9 cellular contexts compared by ENCODE assay signal in the genomic region with DNA sequence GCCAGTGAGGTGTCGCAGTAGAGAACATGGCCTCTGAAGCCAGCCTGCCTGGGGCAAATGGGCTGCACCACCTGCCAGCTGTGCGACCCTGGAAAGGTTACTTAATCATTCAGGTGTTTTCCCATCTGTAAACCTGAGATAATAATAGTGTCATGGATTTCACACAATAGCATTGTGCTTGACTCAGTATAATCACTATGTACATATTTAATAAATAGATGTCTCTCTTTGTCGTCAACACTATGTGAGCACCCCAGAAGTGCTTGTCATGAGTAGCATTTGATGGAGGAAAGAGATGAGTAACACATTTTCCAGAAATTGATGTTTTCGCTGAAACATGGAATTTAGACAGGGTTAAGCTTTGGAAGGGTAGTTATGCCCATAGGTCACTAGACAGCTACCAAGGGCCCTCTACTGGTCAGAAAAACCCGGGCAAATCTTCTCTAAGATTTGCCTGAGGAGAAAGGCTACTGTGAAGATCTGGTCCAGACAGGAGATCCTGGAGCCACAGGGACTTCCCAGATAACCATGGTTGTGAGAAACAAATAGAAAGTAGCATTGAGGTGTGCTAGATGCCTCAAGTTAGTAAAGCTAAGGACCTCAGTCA. TPM values are rescaled to one million over a fixed set of nuclear protein-coding genes. Genes with fewer than 3 reads are reported as not detected.
DNase-seq lines count a peak whose midpoint lies in the region; ATAC-seq and TF ChIP-seq lines count a peak whose summit lies in the region.
"Had no signal": no experiment of that assay in that cellular context is flagged by ENCODE, and none has a peak within 500 bp of the region (broad histone marks: within the 10 kb centered on the region; RNA-seq: fewer than 3 reads in every experiment).

No MANE protein-coding gene starts in this region.

- H3K4me3 ChIP-seq in SU-DHL-6 (ENCODE audit: insufficient read depth, low read length, poor library complexity, severe bottlenecking) (no peak overlapping the region), cardiac muscle cell (no peak overlapping the region)

- no peaks in the 10 kb centered on the region for H3K79me2 ChIP-seq in SU-DHL-6 (ENCODE audit: insufficient read depth, low read length)

- H3K9ac ChIP-seq in SU-DHL-6 (ENCODE audit: low read length): no peak overlapping the region

- H3K4me2 ChIP-seq in SU-DHL-6 (ENCODE audit: low read depth, low read length, poor library complexity, severe bottlenecking): no peak overlapping the region

- no peaks in the 10 kb centered on the region for H3K9me3 ChIP-seq in SU-DHL-6 (ENCODE audit: insufficient read depth, low read length)
- H3K9me3 ChIP-seq in cardiac muscle cell (ENCODE audit: low read depth): no peaks in the 10 kb centered on the region
- H3K9me3 ChIP-seq in CD4-positive, alpha-beta T cell (ENCODE audit: control insufficient read depth, low read length): no peaks in the 10 kb centered on the region

- no peak overlapping the region for H3K27ac Mint-ChIP-seq in CD4-positive, alpha-beta T cell
- H3K27ac Mint-ChIP-seq: memory B cell had no signal

- H3K27ac ChIP-seq in SU-DHL-6 (ENCODE audit: low read depth, low read length) (no peak overlapping the region), cardiac muscle cell (no peak overlapping the region)
- H3K27ac ChIP-seq in CD4-positive, alpha-beta T cell (ENCODE audit: low read depth, low read length): no peak overlapping the region

- POLR2A ChIA-PET in GM10248 (lab: Yijun Ruan, JAX): no interaction called here
- POLR2A ChIA-PET in CD4-positive, alpha-beta T cell (lab: Charles Lee): interaction anchor here (4.0 kb wide), 1 partner anchor 221 kb away, joined by 15 read pairs; the partner anchor contains the start of gene RAP2A

- H3K27me3 Mint-ChIP-seq in CD4-positive, alpha-beta T cell: no peaks in the 10 kb centered on the region

- H3K36me3 ChIP-seq in SU-DHL-6 (ENCODE audit: low read length): no peaks in the 10 kb centered on the region
- no peaks in the 10 kb centered on the region for H3K36me3 ChIP-seq in cardiac muscle cell

- no peaks in the 10 kb centered on the region for H3K36me3 Mint-ChIP-seq in CD4-positive, alpha-beta T cell (ENCODE audit: low read depth)

- no peaks in the 10 kb centered on the region for H3F3A ChIP-seq in SU-DHL-6 (ENCODE audit: insufficient read depth)

- peaks cover 3% of the 10 kb centered on the region for H3K4me1 ChIP-seq in cardiac muscle cell (ENCODE audit: low read depth)

- peaks cover 79% of the 10 kb centered on the region for H3K4me1 Mint-ChIP-seq in CD4-positive, alpha-beta T cell (ENCODE audit: low read depth)

- no peaks in the 10 kb centered on the region for H3K9me2 ChIP-seq in SU-DHL-6 (replicated peaks; ENCODE audit: insufficient read depth, low read length)

- ATAC-seq in HG03442 (IDR thresholded peaks at IDR 0.05; ENCODE audit: unreplicated experiment) (peak; percentile 52), HG02588 (IDR thresholded peaks at IDR 0.05; ENCODE audit: unreplicated experiment) (no peak), HG03025 (IDR thresholded peaks at IDR 0.05; ENCODE audit: low FRiP score, unreplicated experiment) (no peak)
- no peak for ATAC-seq in CD4-positive, alpha-beta T cell (ENCODE audit: poor library complexity)

- H3K9me3 Mint-ChIP-seq in CD4-positive, alpha-beta T cell: no peaks in the 10 kb centered on the region
- H3K9me3 Mint-ChIP-seq: memory B cell had no signal

- no peak overlapping the region for H3K4me3 Mint-ChIP-seq in CD4-positive, alpha-beta T cell
- H3K4me3 Mint-ChIP-seq: memory B cell had no signal

- intact Hi-C loops in CD4-positive, alpha-beta T cell (cut with DNase I, micrococcal nuclease): no loop called here

- H2AFZ ChIP-seq in SU-DHL-6 (ENCODE audit: low read depth, low read length, severe bottlenecking): no peak overlapping the region

- peak; percentile 20 for DNase-seq in GM10248 (ENCODE audit: extremely low spot score)
- DNase-seq in cardiac muscle cell (ENCODE audit: low read depth in 1 of 2, low spot score in 1 of 2): peak in 1 of 2 donors; percentile 62
- DNase-seq in superior temporal gyrus (ENCODE audit: extremely low spot score): peak; percentile 85
- DNase-seq in CD4-positive, alpha-beta T cell: no peak

- TF ChIP-seq CTCF in GM10248 (IDR thresholded peaks at IDR 0.05; ENCODE audit: control extremely low read depth, extremely low read depth, low read depth, missing control alignments) (peak; percentile 47), SU-DHL-6 (IDR thresholded peaks at IDR 0.05; ENCODE audit: insufficient read depth, low read length, poor library complexity, severe bottlenecking) (peak; percentile 23), cardiac muscle cell (IDR thresholded peaks at IDR 0.05; ENCODE audit: low read depth, low read length) (peak; percentile 79)
- TF ChIP-seq CTCF in CD4-positive, alpha-beta T cell (IDR thresholded peaks at IDR 0.05): no peak

- H3K27me3 ChIP-seq in SU-DHL-6 (ENCODE audit: low read length): no peaks in the 10 kb centered on the region
- no peaks in the 10 kb centered on the region for H3K27me3 ChIP-seq in cardiac muscle cell
- no peaks in the 10 kb centered on the region for H3K27me3 ChIP-seq in CD4-positive, alpha-beta T cell (ENCODE audit: control insufficient read depth, insufficient read depth, low read length)

- H4K20me1 ChIP-seq in SU-DHL-6 (ENCODE audit: low read depth, low read length): no peaks in the 10 kb centered on the region

- CTCF ChIA-PET in GM10248 (lab: Yijun Ruan, JAX): interaction anchor here (0.9 to 4.4 kb wide), 12 partner anchors 10 to 194 kb away, joined by 3 to 30 read pairs (median 4); partner anchors contain the start of gene MBNL2
- CTCF ChIA-PET in CD4-positive, alpha-beta T cell (lab: Charles Lee): interaction anchor here (0.6 kb wide), 2 partner anchors 103 to 147 kb away, joined by 3 read pairs; no protein-coding TSS in a partner anchor

RNA-seq across cellular contexts. Expression of gene MBNL2, which starts 9.5 kb away (rescaled TPM):
- total RNA-seq in cardiac muscle cell: 16.9 and 27.8 TPM in 2 replicates
- 15.2 and 31.2 TPM in 2 replicates for polyA plus RNA-seq in cardiac muscle cell
- 10 to 100 TPM; 35.9 to 36.0 TPM for total RNA-seq in CD4-positive, alpha-beta T cell

Comparison
In these comparisons a context has a peak if more than half of its experiments do, and no peak if none do; other contexts are left out.
1. DNase-seq: peak in GM10248 (single experiment) and superior temporal gyrus (single experiment); none in CD4-positive, alpha-beta T cell (0 of 10).